Comparison of ENCODE assay signal across 1 cellular context in genomic region chr17:73697872-73698271, GRCh38.
A peak's percentile ranks its signal among the peaks of the same experiment; 100 is the strongest.
TF ChIP-seq lines count a peak whose summit lies in the region.

No MANE protein-coding gene starts in this region.

TF ChIP-seq in HepG2, 621 proteins besides CTCF, POLR2A, EP300 and RAD21 (continued from another document and continues in another):
- peak; percentile 74 for TF ChIP-seq ARID5B (CRISPR knock-in tag; IDR thresholded peaks at IDR 0.05)
- TF ChIP-seq TBL1XR1 (IDR thresholded peaks at IDR 0.05; ENCODE audit: borderline replicate concordance, low read length, partially characterized antibody), result no peak
- peak; percentile 60 for TF ChIP-seq STAG1 (CRISPR knock-in tag; IDR thresholded peaks at IDR 0.05)
- TF ChIP-seq MTF1 (CRISPR knock-in tag; IDR thresholded peaks at IDR 0.05), result no peak
- TF ChIP-seq, protein P1, sequence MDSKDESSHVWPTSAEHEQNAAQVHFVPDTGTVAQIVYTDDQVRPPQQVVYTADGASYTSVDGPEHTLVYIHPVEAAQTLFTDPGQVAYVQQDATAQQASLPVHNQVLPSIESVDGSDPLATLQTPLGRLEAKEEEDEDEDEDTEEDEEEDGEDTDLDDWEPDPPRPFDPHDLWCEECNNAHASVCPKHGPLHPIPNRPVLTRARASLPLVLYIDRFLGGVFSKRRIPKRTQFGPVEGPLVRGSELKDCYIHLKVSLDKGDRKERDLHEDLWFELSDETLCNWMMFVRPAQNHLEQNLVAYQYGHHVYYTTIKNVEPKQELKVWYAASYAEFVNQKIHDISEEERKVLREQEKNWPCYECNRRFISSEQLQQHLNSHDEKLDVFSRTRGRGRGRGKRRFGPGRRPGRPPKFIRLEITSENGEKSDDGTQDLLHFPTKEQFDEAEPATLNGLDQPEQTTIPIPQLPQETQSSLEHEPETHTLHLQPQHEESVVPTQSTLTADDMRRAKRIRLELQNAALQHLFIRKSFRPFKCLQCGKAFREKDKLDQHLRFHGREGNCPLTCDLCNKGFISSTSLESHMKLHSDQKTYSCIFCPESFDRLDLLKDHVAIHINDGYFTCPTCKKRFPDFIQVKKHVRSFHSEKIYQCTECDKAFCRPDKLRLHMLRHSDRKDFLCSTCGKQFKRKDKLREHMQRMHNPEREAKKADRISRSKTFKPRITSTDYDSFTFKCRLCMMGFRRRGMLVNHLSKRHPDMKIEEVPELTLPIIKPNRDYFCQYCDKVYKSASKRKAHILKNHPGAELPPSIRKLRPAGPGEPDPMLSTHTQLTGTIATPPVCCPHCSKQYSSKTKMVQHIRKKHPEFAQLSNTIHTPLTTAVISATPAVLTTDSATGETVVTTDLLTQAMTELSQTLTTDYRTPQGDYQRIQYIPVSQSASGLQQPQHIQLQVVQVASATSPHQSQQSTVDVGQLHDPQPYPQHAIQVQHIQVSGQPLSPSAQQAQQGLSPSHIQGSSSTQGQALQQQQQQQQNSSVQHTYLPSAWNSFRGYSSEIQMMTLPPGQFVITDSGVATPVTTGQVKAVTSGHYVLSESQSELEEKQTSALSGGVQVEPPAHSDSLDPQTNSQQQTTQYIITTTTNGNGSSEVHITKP (CRISPR knock-in tag; IDR thresholded peaks at IDR 0.05; ENCODE audit: low read depth), result no peak
- TF ChIP-seq GABPB1 (CRISPR knock-in tag; IDR thresholded peaks at IDR 0.05), result 0 out of 2 replicates have a peak, but pooled peaks have one; percentile 15
- no peak for TF ChIP-seq NFYB (CRISPR knock-in tag; IDR thresholded peaks at IDR 0.05)
- no peak for TF ChIP-seq ZXDC (CRISPR knock-in tag; IDR thresholded peaks at IDR 0.05)
- TF ChIP-seq NR1H2 (CRISPR knock-in tag; IDR thresholded peaks at IDR 0.05; ENCODE audit: borderline replicate concordance, low read depth), result no peak
- TF ChIP-seq, protein P2, sequence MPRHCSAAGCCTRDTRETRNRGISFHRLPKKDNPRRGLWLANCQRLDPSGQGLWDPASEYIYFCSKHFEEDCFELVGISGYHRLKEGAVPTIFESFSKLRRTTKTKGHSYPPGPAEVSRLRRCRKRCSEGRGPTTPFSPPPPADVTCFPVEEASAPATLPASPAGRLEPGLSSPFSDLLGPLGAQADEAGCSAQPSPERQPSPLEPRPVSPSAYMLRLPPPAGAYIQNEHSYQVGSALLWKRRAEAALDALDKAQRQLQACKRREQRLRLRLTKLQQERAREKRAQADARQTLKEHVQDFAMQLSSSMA (CRISPR knock-in tag; IDR thresholded peaks at IDR 0.05), result no peak
- 0 out of 2 replicates have a peak, but pooled peaks have one; percentile 51 for TF ChIP-seq ZNF614 (CRISPR knock-in tag; IDR thresholded peaks at IDR 0.05; ENCODE audit: borderline replicate concordance)
- TF ChIP-seq ZNF350 (CRISPR knock-in tag; IDR thresholded peaks at IDR 0.05; ENCODE audit: borderline replicate concordance, low read depth), result no peak
- peak; percentile 34 for TF ChIP-seq XRCC5 (optimal IDR thresholded peaks at IDR 0.05; ENCODE audit: low read length)
- 0 out of 2 replicates have a peak, but pooled peaks have one; percentile 55 for TF ChIP-seq SMAD3 (CRISPR knock-in tag; IDR thresholded peaks at IDR 0.05)
- peak; percentile 46; the same call in 1 of the 2 replicates for TF ChIP-seq KDM2A (CRISPR knock-in tag; IDR thresholded peaks at IDR 0.05; ENCODE audit: borderline replicate concordance, low read depth)
- TF ChIP-seq GPN1 (CRISPR knock-in tag; IDR thresholded peaks at IDR 0.05; ENCODE audit: borderline replicate concordance), result no peak
- peak; percentile 85 for TF ChIP-seq ZNF644 (CRISPR knock-in tag; IDR thresholded peaks at IDR 0.05; ENCODE audit: low read depth)
- no peak for TF ChIP-seq ZNF333 (CRISPR knock-in tag; IDR thresholded peaks at IDR 0.05; ENCODE audit: borderline replicate concordance)
- TF ChIP-seq FOXO1 (CRISPR knock-in tag; IDR thresholded peaks at IDR 0.05), result peak; percentile 95
- peak; percentile 57 for TF ChIP-seq THAP11 (CRISPR knock-in tag; IDR thresholded peaks at IDR 0.05)
- TF ChIP-seq, protein P3, sequence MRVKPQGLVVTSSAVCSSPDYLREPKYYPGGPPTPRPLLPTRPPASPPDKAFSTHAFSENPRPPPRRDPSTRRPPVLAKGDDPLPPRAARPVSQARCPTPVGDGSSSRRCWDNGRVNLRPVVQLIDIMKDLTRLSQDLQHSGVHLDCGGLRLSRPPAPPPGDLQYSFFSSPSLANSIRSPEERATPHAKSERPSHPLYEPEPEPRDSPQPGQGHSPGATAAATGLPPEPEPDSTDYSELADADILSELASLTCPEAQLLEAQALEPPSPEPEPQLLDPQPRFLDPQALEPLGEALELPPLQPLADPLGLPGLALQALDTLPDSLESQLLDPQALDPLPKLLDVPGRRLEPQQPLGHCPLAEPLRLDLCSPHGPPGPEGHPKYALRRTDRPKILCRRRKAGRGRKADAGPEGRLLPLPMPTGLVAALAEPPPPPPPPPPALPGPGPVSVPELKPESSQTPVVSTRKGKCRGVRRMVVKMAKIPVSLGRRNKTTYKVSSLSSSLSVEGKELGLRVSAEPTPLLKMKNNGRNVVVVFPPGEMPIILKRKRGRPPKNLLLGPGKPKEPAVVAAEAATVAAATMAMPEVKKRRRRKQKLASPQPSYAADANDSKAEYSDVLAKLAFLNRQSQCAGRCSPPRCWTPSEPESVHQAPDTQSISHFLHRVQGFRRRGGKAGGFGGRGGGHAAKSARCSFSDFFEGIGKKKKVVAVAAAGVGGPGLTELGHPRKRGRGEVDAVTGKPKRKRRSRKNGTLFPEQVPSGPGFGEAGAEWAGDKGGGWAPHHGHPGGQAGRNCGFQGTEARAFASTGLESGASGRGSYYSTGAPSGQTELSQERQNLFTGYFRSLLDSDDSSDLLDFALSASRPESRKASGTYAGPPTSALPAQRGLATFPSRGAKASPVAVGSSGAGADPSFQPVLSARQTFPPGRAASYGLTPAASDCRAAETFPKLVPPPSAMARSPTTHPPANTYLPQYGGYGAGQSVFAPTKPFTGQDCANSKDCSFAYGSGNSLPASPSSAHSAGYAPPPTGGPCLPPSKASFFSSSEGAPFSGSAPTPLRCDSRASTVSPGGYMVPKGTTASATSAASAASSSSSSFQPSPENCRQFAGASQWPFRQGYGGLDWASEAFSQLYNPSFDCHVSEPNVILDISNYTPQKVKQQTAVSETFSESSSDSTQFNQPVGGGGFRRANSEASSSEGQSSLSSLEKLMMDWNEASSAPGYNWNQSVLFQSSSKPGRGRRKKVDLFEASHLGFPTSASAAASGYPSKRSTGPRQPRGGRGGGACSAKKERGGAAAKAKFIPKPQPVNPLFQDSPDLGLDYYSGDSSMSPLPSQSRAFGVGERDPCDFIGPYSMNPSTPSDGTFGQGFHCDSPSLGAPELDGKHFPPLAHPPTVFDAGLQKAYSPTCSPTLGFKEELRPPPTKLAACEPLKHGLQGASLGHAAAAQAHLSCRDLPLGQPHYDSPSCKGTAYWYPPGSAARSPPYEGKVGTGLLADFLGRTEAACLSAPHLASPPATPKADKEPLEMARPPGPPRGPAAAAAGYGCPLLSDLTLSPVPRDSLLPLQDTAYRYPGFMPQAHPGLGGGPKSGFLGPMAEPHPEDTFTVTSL (CRISPR knock-in tag; IDR thresholded peaks at IDR 0.05; ENCODE audit: borderline replicate concordance), result no peak
- peak; percentile 73; the same call in 1 of the 2 replicates for TF ChIP-seq ZNF792 (CRISPR knock-in tag; IDR thresholded peaks at IDR 0.05)
- no peak for TF ChIP-seq FOXO4 (CRISPR knock-in tag; conservative IDR thresholded peaks at IDR 0.05)
- 0 out of 4 replicates have a peak, but pooled peaks of 1 of the 2 experiments have one; percentile 36 for TF ChIP-seq KLF16 (CRISPR knock-in tag; IDR thresholded peaks at IDR 0.05)
- TF ChIP-seq FOXM1 (CRISPR knock-in tag; IDR thresholded peaks at IDR 0.05), result no peak
- TF ChIP-seq ZNF678 (CRISPR knock-in tag; IDR thresholded peaks at IDR 0.05), result no peak
- TF ChIP-seq SAP130 (CRISPR knock-in tag; IDR thresholded peaks at IDR 0.05; ENCODE audit: low read depth), result peak; percentile 36; the same call in 1 of the 2 replicates
- TF ChIP-seq ZMYM3 (CRISPR knock-in tag; IDR thresholded peaks at IDR 0.05), result peak; percentile 41; the same call in 1 of the 2 replicates
- no peak for TF ChIP-seq ZNF431 (CRISPR knock-in tag; IDR thresholded peaks at IDR 0.05; ENCODE audit: borderline replicate concordance, low read depth)
- peak; percentile 74 for TF ChIP-seq FOXA3 (CRISPR knock-in tag; IDR thresholded peaks at IDR 0.05)
- TF ChIP-seq MIER2 (CRISPR knock-in tag; IDR thresholded peaks at IDR 0.05), result no peak
- TF ChIP-seq ZFP82 (CRISPR knock-in tag; IDR thresholded peaks at IDR 0.05; ENCODE audit: borderline replicate concordance), result no peak
- peak; percentile 88 for TF ChIP-seq HNF4A (CRISPR knock-in tag; IDR thresholded peaks at IDR 0.05)
- TF ChIP-seq REPIN1 (CRISPR knock-in tag; IDR thresholded peaks at IDR 0.05; ENCODE audit: borderline replicate concordance, low read depth), result no peak
- TF ChIP-seq RBAK (CRISPR knock-in tag; IDR thresholded peaks at IDR 0.05), result peak; percentile 84
- no peak for TF ChIP-seq LCORL (IDR thresholded peaks at IDR 0.05)
- peak; percentile 60; the same call in 1 of the 2 replicates for TF ChIP-seq LCORL (CRISPR knock-in tag; IDR thresholded peaks at IDR 0.05)
- TF ChIP-seq ZNF777 (CRISPR knock-in tag; IDR thresholded peaks at IDR 0.05), result no peak
- 0 out of 2 replicates have a peak, but pooled peaks have one; percentile 34 for TF ChIP-seq GATAD1 (CRISPR knock-in tag; IDR thresholded peaks at IDR 0.05)
- peak; percentile 52; the same call in 1 of the 2 replicates for TF ChIP-seq FOXK1 (CRISPR knock-in tag; IDR thresholded peaks at IDR 0.05; ENCODE audit: borderline replicate concordance, low read depth)
- TF ChIP-seq ZNF124 (CRISPR knock-in tag; IDR thresholded peaks at IDR 0.05), result 0 out of 2 replicates have a peak, but pooled peaks have one; percentile 30
- peak; percentile 70 for TF ChIP-seq ZMYM4 (CRISPR knock-in tag; IDR thresholded peaks at IDR 0.05)
- TF ChIP-seq TMF1 (CRISPR knock-in tag; IDR thresholded peaks at IDR 0.05; ENCODE audit: low read depth), result no peak
- TF ChIP-seq POGZ (CRISPR knock-in tag; IDR thresholded peaks at IDR 0.05), result peak; percentile 54
- no peak for TF ChIP-seq ARNTL (CRISPR knock-in tag; IDR thresholded peaks at IDR 0.05)
- peak; percentile 61 for TF ChIP-seq HDAC2 (CRISPR knock-in tag; IDR thresholded peaks at IDR 0.05)
- peak; percentile 43; the same call in 1 of the 2 replicates for TF ChIP-seq ERF (CRISPR knock-in tag; IDR thresholded peaks at IDR 0.05)
- TF ChIP-seq, protein P4, sequence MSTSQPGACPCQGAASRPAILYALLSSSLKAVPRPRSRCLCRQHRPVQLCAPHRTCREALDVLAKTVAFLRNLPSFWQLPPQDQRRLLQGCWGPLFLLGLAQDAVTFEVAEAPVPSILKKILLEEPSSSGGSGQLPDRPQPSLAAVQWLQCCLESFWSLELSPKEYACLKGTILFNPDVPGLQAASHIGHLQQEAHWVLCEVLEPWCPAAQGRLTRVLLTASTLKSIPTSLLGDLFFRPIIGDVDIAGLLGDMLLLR (CRISPR knock-in tag; IDR thresholded peaks at IDR 0.05), result no peak
- peak; percentile 19; the same call in 1 of the 2 replicates for TF ChIP-seq BHLHE40 (IDR thresholded peaks at IDR 0.05; ENCODE audit: low read length)
